Comparison of ENCODE assay signal across 8 cellular contexts in genomic region chr2:69911985-69912563, GRCh38. TPM values are rescaled to one million over a fixed set of nuclear protein-coding genes. Genes with fewer than 3 reads are reported as not detected.
A peak's percentile ranks its signal among the peaks of the same experiment; 100 is the strongest.
DNase-seq lines count a peak whose midpoint lies in the region; ATAC-seq, FAIRE-seq and TF ChIP-seq lines count a peak whose summit lies in the region.

No MANE protein-coding gene starts in this region.

- intact Hi-C loops in GM12878 (cut with micrococcal nuclease; ENCODE audit: unreplicated experiment), result loop anchor here (1.0 to 10.0 kb wide), 5 partner anchors 190 to 703 kb away; no protein-coding TSS in a partner anchor

- no peak for ATAC-seq in GM12878
- ATAC-seq in HG02973 (IDR thresholded peaks at IDR 0.05; ENCODE audit: unreplicated experiment), result no peak
- no peak for ATAC-seq in omental fat pad (ENCODE audit: low FRiP score)

- RAD21 ChIA-PET in GM12878 (lab: Charles Lee; ENCODE audit: unreplicated experiment), result interaction anchor here (0.6 to 8.6 kb wide), 24 partner anchors 13 to 392 kb away, joined by 3 to 154 read pairs (median 6); partner anchors contain the start of genes C2orf42, FAM136A, SNRNP27 and SNRPG

- FAIRE-seq in GM12878 (lab: Jason Lieb, UNC) (no peak), urothelium cell line (lab: Jason Lieb, UNC) (no peak)

- no peaks in the 10 kb centered on the region for H4K20me1 ChIP-seq in GM12878 (ENCODE audit: control insufficient read depth, insufficient read depth)

- POLR2A ChIA-PET in GM12878 (lab: Charles Lee), result interaction anchor here (0.6 to 4.2 kb wide), 7 partner anchors 153 to 382 kb away, joined by 3 to 60 read pairs (median 5); partner anchors contain the start of genes C2orf42 and SNRPG

- H3K4me3 ChIP-seq in BE2C (ENCODE audit: low read depth, low read length) (no peak overlapping the region), GM12875 (ENCODE audit: low read depth, low read length) (no peak overlapping the region), GM12878 (no peak overlapping the region)

- no TSS peak for BruUV-seq in GM12878 (replicated peaks; lab: Mats Ljungman, UMichigan)

- H3K27me3 ChIP-seq in BE2C (no peaks in the 10 kb centered on the region), GM12878 (replicated peaks in 1 of 2; ENCODE audit: control insufficient read depth in 2 of 2, insufficient read depth in 2 of 2, low read length in 1 of 2) (no peaks in the 10 kb centered on the region)

- SMC1A ChIA-PET in GM12878 (lab: Charles Lee; ENCODE audit: uncharacterized antibody, unreplicated experiment), result interaction anchor here (0.6 to 8.9 kb wide), 32 partner anchors 9 to 394 kb away, joined by 3 to 126 read pairs (median 5); partner anchors contain the start of genes C2orf42, FAM136A, PCBP1 and SNRNP27

- peaks cover 8% of the 10 kb centered on the region for H3K79me2 ChIP-seq in GM12878 (ENCODE audit: control insufficient read depth, insufficient read depth, low read length)

- TF ChIP-seq CTCF in BE2C (IDR thresholded peaks at IDR 0.05; ENCODE audit: low read depth, low read length) (peak; percentile 45), GM12875 (IDR thresholded peaks at IDR 0.05; ENCODE audit: borderline replicate concordance, insufficient read depth, low read depth, low read length) (peak; percentile 32; the same call in 1 of the 2 replicates), GM12878 (IDR thresholded peaks at IDR 0.05 in 2 of 3, conservative IDR thresholded peaks at IDR 0.05 in 1 of 3; ENCODE audit: control insufficient read depth in 2 of 3, extremely low read depth in 1 of 3, insufficient read depth in 1 of 3, low read depth in 3 of 3, low read length in 3 of 3) (peak; percentile 33 to 75 (median 50); a peak in 5 of 6 replicates), omental fat pad (IDR thresholded peaks at IDR 0.05) (no peak)

- DNase-seq in BE2C, result no peak
- DNase-seq in NCI-H2227 treated with DMSO at 0.1 percent for 48 hours (lab: John Stamatoyannopoulos, UW), result peak; percentile 41
- no peak for DNase-seq in GM12878 (ENCODE audit: low read depth, low spot score)
- DNase-seq in left kidney (ENCODE audit: low read depth, low spot score), result peak; percentile 81
- peak; percentile 32 for DNase-seq in urothelium cell line (ENCODE audit: low spot score)
- DNase-seq in omental fat pad (ENCODE audit: low spot score), result no peak

- TF ChIP-seq POLR2A in GM12878 (IDR thresholded peaks at IDR 0.05; ENCODE audit: low read depth, low read length), result no peak

- H3K4me2 ChIP-seq in GM12878 (ENCODE audit: control insufficient read depth, insufficient read depth), result no peak overlapping the region

- no peak overlapping the region for H3K9ac ChIP-seq in GM12878 (ENCODE audit: control insufficient read depth, insufficient read depth, low read length)

- in situ Hi-C loops in GM12878 (cut with MboI), result no loop called here

- H3K36me3 ChIP-seq in BE2C, result no peaks in the 10 kb centered on the region
- H3K36me3 ChIP-seq in GM12878 (ENCODE audit: control insufficient read depth in 2 of 2, insufficient read depth in 2 of 2, low read length in 1 of 2), result peaks cover 0 to 7% of the 10 kb centered on the region in 2 experiments; a peak in 2 of 4 replicates

- H3K27ac ChIP-seq in GM12878 (ENCODE audit: control insufficient read depth, insufficient read depth), result no peak overlapping the region

- CTCF ChIA-PET in GM12878 (lab: Yijun Ruan, JAX), result interaction anchor here (0.6 to 6.5 kb wide), 47 partner anchors 9 to 705 kb away, joined by 3 to 111 read pairs (median 4); partner anchors contain the start of genes C2orf42, FAM136A, SNRNP27 and SNRPG

- TF ChIP-seq RAD21 in GM12878 (IDR thresholded peaks at IDR 0.05; ENCODE audit: insufficient read depth, low read depth, low read length), result peak; percentile 87

- no peaks in the 10 kb centered on the region for H3K4me1 ChIP-seq in BE2C
- H3K4me1 ChIP-seq in GM12878 (ENCODE audit: control insufficient read depth, insufficient read depth, low read length), result 0 out of 2 replicates have a peak, but pooled peaks cover 3% of the 10 kb centered on the region

- no peak for TF ChIP-seq EP300 in GM12878 (IDR thresholded peaks at IDR 0.05; ENCODE audit: borderline replicate concordance in 1 of 2, control insufficient read depth in 1 of 2, low read depth in 2 of 2, low read length in 2 of 2)

- no peaks in the 10 kb centered on the region for H3K9me3 ChIP-seq in BE2C
- no peaks in the 10 kb centered on the region for H3K9me3 ChIP-seq in GM12878 (replicated peaks; ENCODE audit: control insufficient read depth, insufficient read depth, low read length)

- no peak overlapping the region for H2AFZ ChIP-seq in GM12878 (ENCODE audit: control insufficient read depth, low read depth, low read length)

- WGBS in GM12878 (ENCODE audit: insufficient coverage, insufficient replicate concordance, low lambda C conversion rate, missing lambda C conversion rate), result 0% methylated on average over 2 of the region's 2 CpGs

TF ChIP-seq in GM12878, 131 proteins besides CTCF, POLR2A, EP300 and RAD21 (continues in another document):
- TF ChIP-seq RBBP5 (conservative IDR thresholded peaks at IDR 0.05), result no peak
- TF ChIP-seq CEBPB (IDR thresholded peaks at IDR 0.05; ENCODE audit: borderline replicate concordance in 1 of 2, low read depth in 2 of 2, low read length in 2 of 2), result peak in 1 of 2 experiments; percentile 42; a peak in 1 of 4 replicates

RNA-seq across cellular contexts. Expression of gene MXD1, which starts 2.8 kb away (rescaled TPM):
- polyA plus RNA-seq in BE2C (2012; ENCODE audit: insufficient read depth, insufficient read length, low read depth), result 2.5 TPM
- 11.5 and 13.8 TPM in 2 replicates for total RNA-seq in GM12878 (2013; cell fraction: nucleolus; rRNA removed)
- total RNA-seq in GM12878 (2014; rRNA removed), result 2.7 and 3.4 TPM in 2 replicates
- 1.8 and 2.2 TPM in 2 replicates for total RNA-seq in GM12878 (2014; rRNA removed; fragmentation: Illumina TruSeq; extraction: Trizol)
- 5.3 and 5.5 TPM in 2 replicates for total RNA-seq in GM12878 (2021)
- 3.0 TPM for polyA plus RNA-seq in GM12878 (2011; ENCODE audit: low read depth)
- polyA plus RNA-seq in GM12878 (2011; rRNA removed), result 9.9 and 10.2 TPM in 2 replicates
- 3.3 and 4.7 TPM in 2 replicates for polyA plus RNA-seq in GM12878 (2011; cell fraction: cytosol; rRNA removed)
- polyA plus RNA-seq in GM12878 (2011; cell fraction: nucleus; rRNA removed), result 5.6 and 11.5 TPM in 2 replicates
- 5.3 and 5.5 TPM in 2 replicates for polyA plus RNA-seq in GM12878 (2012)
- 3.2 and 3.4 TPM in 2 replicates for polyA plus RNA-seq in GM12878 (2014; fragmentation: Illumina TruSeq; extraction: Trizol)
- 1 to 10 TPM; 2.5 to 2.7 TPM for polyA plus RNA-seq in GM12878 (2014; fragmentation: Nextera tagmentation; extraction: Ambion mirVana)
- polyA plus RNA-seq in GM12878 (2014; rRNA removed), result 2.6 and 3.0 TPM in 2 replicates
- polyA plus RNA-seq in GM12878 (2016; fragmentation: Nextera tagmentation; extraction: Ambion mirVana), result 1 to 10 TPM; 4.5 to 5.5 TPM
- polyA minus RNA-seq in GM12878 (2011; rRNA and poly(A)+ RNA removed), result 4.0 and 4.3 TPM in 2 replicates
- polyA minus RNA-seq in GM12878 (2011; cell fraction: cytosol; rRNA and poly(A)+ RNA removed), result 4.0 and 4.8 TPM in 2 replicates
- 3.4 and 4.5 TPM in 2 replicates for polyA minus RNA-seq in GM12878 (2011; cell fraction: nucleus; rRNA and poly(A)+ RNA removed)
- total RNA-seq in omental fat pad, result 10 to 100 TPM; 13.0 to 34.4 (median 22.4) TPM

RNA-seq across cellular contexts. Expression of gene SNRNP27, which starts 18.3 kb away (rescaled TPM):
- 19.1 TPM for polyA plus RNA-seq in BE2C (2012; ENCODE audit: insufficient read depth, insufficient read length, low read depth)
- 34.6 and 37.5 TPM in 2 replicates for total RNA-seq in GM12878 (2013; cell fraction: nucleolus; rRNA removed)
- total RNA-seq in GM12878 (2014; rRNA removed) (33.2 and 41.0 TPM in 2 replicates), GM12878 (2014; rRNA removed; fragmentation: Illumina TruSeq; extraction: Trizol) (49.8 and 52.7 TPM in 2 replicates), GM12878 (2021) (35.6 and 37.4 TPM in 2 replicates), omental fat pad (10 to 100 TPM; 56.0 to 92.1 (median 72.1) TPM)
- polyA plus RNA-seq in GM12878 (2011; ENCODE audit: low read depth), result 6.9 TPM
- polyA plus RNA-seq in GM12878 (2011; rRNA removed) (52.1 and 88.6 TPM in 2 replicates), GM12878 (2014; fragmentation: Illumina TruSeq; extraction: Trizol) (49.2 and 66.8 TPM in 2 replicates), GM12878 (2014; fragmentation: Nextera tagmentation; extraction: Ambion mirVana) (10 to 100 TPM; 30.6 to 30.9 TPM), GM12878 (2014; rRNA removed) (34.5 and 46.3 TPM in 2 replicates), GM12878 (2016; fragmentation: Nextera tagmentation; extraction: Ambion mirVana) (10 to 100 TPM; 77.6 to 89.5 TPM)
- 22.6 and 23.0 TPM in 2 replicates for polyA plus RNA-seq in GM12878 (2011; cell fraction: cytosol; rRNA removed)
- 27.8 and 30.8 TPM in 2 replicates for polyA plus RNA-seq in GM12878 (2011; cell fraction: nucleus; rRNA removed)
- polyA plus RNA-seq in GM12878 (2012), result 29.5 and 36.5 TPM in 2 replicates
- polyA minus RNA-seq in GM12878 (2011; rRNA and poly(A)+ RNA removed), result 4.3 and 6.6 TPM in 2 replicates
- polyA minus RNA-seq in GM12878 (2011; cell fraction: cytosol; rRNA and poly(A)+ RNA removed), result 5.9 and 7.2 TPM in 2 replicates
- polyA minus RNA-seq in GM12878 (2011; cell fraction: nucleus; rRNA and poly(A)+ RNA removed), result 4.8 and 6.1 TPM in 2 replicates

RNA-seq across cellular contexts. Expression of gene ASPRV1, which starts 49.4 kb away (rescaled TPM):
- polyA plus RNA-seq in BE2C (2012; ENCODE audit: insufficient read depth, insufficient read length, low read depth), result 3.8 TPM
- total RNA-seq in GM12878 (2013; cell fraction: nucleolus; rRNA removed), result 14.4 and 17.1 TPM in 2 replicates
- total RNA-seq in GM12878 (2014; rRNA removed), result 0.11 and 0.38 TPM in 2 replicates
- total RNA-seq in GM12878 (2014; rRNA removed; fragmentation: Illumina TruSeq; extraction: Trizol), result 0.23 and 0.27 TPM in 2 replicates
- 0.53 and 0.59 TPM in 2 replicates for total RNA-seq in GM12878 (2021)
- polyA plus RNA-seq in GM12878 (2011; ENCODE audit: low read depth), result 0.29 TPM
- 0.97 and 1.1 TPM in 2 replicates for polyA plus RNA-seq in GM12878 (2011; rRNA removed)
- 1.1 and 1.6 TPM in 2 replicates for polyA plus RNA-seq in GM12878 (2011; cell fraction: cytosol; rRNA removed)
- 2.4 and 3.2 TPM in 2 replicates for polyA plus RNA-seq in GM12878 (2011; cell fraction: nucleus; rRNA removed)
- polyA plus RNA-seq in GM12878 (2012), result 0.65 and 0.77 TPM in 2 replicates
- polyA plus RNA-seq in GM12878 (2014; fragmentation: Illumina TruSeq; extraction: Trizol), result 0.29 and 0.33 TPM in 2 replicates
- polyA plus RNA-seq in GM12878 (2014; fragmentation: Nextera tagmentation; extraction: Ambion mirVana), result under 1 TPM; 0.11 to 0.16 TPM
- 0.37 and 0.44 TPM in 2 replicates for polyA plus RNA-seq in GM12878 (2014; rRNA removed)
- under 1 TPM; 0.60 to 0.64 TPM for polyA plus RNA-seq in GM12878 (2016; fragmentation: Nextera tagmentation; extraction: Ambion mirVana)
- polyA minus RNA-seq in GM12878 (2011; rRNA and poly(A)+ RNA removed), result 0.88 and 2.8 TPM in 2 replicates
- polyA minus RNA-seq in GM12878 (2011; cell fraction: cytosol; rRNA and poly(A)+ RNA removed), result 0.42 and 0.67 TPM in 2 replicates
- polyA minus RNA-seq in GM12878 (2011; cell fraction: nucleus; rRNA and poly(A)+ RNA removed), result 0.85 and 1.1 TPM in 2 replicates
- total RNA-seq in omental fat pad, result 1 to 10 TPM in 3 of 4 donors, under 1 TPM in 1; 0.94 to 5.2 (median 1.4) TPM

Comparison
In these comparisons a context has a peak if more than half of its experiments do, and no peak if none do; other contexts are left out.
1. DNase-seq: peak in NCI-H2227 treated with DMSO at 0.1 percent for 48 hours (single experiment), left kidney (single experiment) and urothelium cell line (single experiment); none in BE2C (single experiment), GM12878 (single experiment) and omental fat pad (single experiment).
2. CTCF ChIP-seq: peak in BE2C (single experiment), GM12875 (single experiment) and GM12878 (3 of 3); none in omental fat pad (0 of 3).